ENCODE assay signal across 8 cellular contexts in genomic region chr12:89768586-89769482, GRCh38.
DNase-seq lines count a peak whose midpoint lies in the region; ATAC-seq and TF ChIP-seq lines count a peak whose summit lies in the region.

No MANE protein-coding gene starts in this region.

- no peaks in the 10 kb centered on the region for H3K36me3 ChIP-seq in mesendoderm (ENCODE audit: control insufficient read depth, insufficient read depth, low read length)

- no peaks in the 10 kb centered on the region for H3K27me3 ChIP-seq in mesendoderm (ENCODE audit: insufficient read depth, low read length, poor library complexity)

- H3K4me3 Mint-ChIP-seq in activated CD8-positive, alpha-beta T cell treated with anti-CD3 and anti-CD28 coated beads for 36 hours: no peak overlapping the region
- H3K4me3 Mint-ChIP-seq in activated CD8-positive, alpha-beta T cell treated with anti-CD3 and anti-CD28 coated beads, Interleukin-2, amount 10 ng/mL, durations not matched to agents 7 days and 5 days: no peak overlapping the region
- H3K4me3 Mint-ChIP-seq in stimulated activated naive B cell treated with anti-CD40 and anti-IgM and Interleukin-4, amounts not matched to agents 10 μg/mL and 1 μg/mL and 100 μg/mL, for 72 hours: no peak overlapping the region

- DNase-seq in activated CD8-positive, alpha-beta T cell treated with anti-CD3 and anti-CD28 coated beads for 36 hours: peak; percentile 65
- DNase-seq in activated CD8-positive, alpha-beta T cell treated with anti-CD3 and anti-CD28 coated beads, Interleukin-2, amount 10 ng/mL, durations not matched to agents 7 days and 5 days: no peak
- DNase-seq in OCI-M1 (lab: John Stamatoyannopoulos, UW) (peak; percentile 86), epithelial cell of prostate (ENCODE audit: low read depth, low spot score) (peak; percentile 98), NCI-H1092 treated with DMSO at 0.1 percent for 48 hours (lab: John Stamatoyannopoulos, UW) (no peak), NCI-H524 (lab: John Stamatoyannopoulos, UW) (no peak), mesendoderm (no peak)
- no peak for DNase-seq in stimulated activated naive B cell treated with anti-CD40 and anti-IgM and Interleukin-4, amounts not matched to agents 10 μg/mL and 1 μg/mL and 100 μg/mL, for 72 hours

- H3K4me1 ChIP-seq in mesendoderm (ENCODE audit: control insufficient read depth, low read depth, low read length): no peaks in the 10 kb centered on the region

- no peak overlapping the region for H3K4me3 ChIP-seq in mesendoderm (ENCODE audit: low read length)

- peak overlapping the region; percentile 71 for H3K27ac ChIP-seq in epithelial cell of prostate
- no peak overlapping the region for H3K27ac ChIP-seq in mesendoderm (ENCODE audit: low read depth, low read length)

- no peak overlapping the region for H3K56ac ChIP-seq in mesendoderm (ENCODE audit: low read length)

- no peak overlapping the region for H2BK15ac ChIP-seq in mesendoderm (replicated peaks; ENCODE audit: low read depth)

- H3K18ac ChIP-seq in mesendoderm (ENCODE audit: low read length): no peak overlapping the region

- no peak overlapping the region for H3K23ac ChIP-seq in mesendoderm (ENCODE audit: low read length)

- H4K8ac ChIP-seq in mesendoderm (ENCODE audit: low read depth, low read length): no peak overlapping the region

- H3K4ac ChIP-seq in mesendoderm (ENCODE audit: low read depth, low read length): no peak overlapping the region

- H3K79me1 ChIP-seq in mesendoderm (ENCODE audit: low read length): no peaks in the 10 kb centered on the region

- H2AK5ac ChIP-seq in mesendoderm (ENCODE audit: low read length): no peak overlapping the region

- H3K36me3 Mint-ChIP-seq in activated CD8-positive, alpha-beta T cell treated with anti-CD3 and anti-CD28 coated beads for 36 hours (ENCODE audit: low read depth): no peaks in the 10 kb centered on the region
- peaks cover 1% of the 10 kb centered on the region for H3K36me3 Mint-ChIP-seq in activated CD8-positive, alpha-beta T cell treated with anti-CD3 and anti-CD28 coated beads, Interleukin-2, amount 10 ng/mL, durations not matched to agents 7 days and 5 days (ENCODE audit: low read depth)
- H3K36me3 Mint-ChIP-seq in stimulated activated naive B cell treated with anti-CD40 and anti-IgM and Interleukin-4, amounts not matched to agents 10 μg/mL and 1 μg/mL and 100 μg/mL, for 72 hours: peaks cover 0 to 9% of the 10 kb centered on the region in 2 donors

- no peaks in the 10 kb centered on the region for H3K27me3 Mint-ChIP-seq in activated CD8-positive, alpha-beta T cell treated with anti-CD3 and anti-CD28 coated beads for 36 hours
- no peaks in the 10 kb centered on the region for H3K27me3 Mint-ChIP-seq in activated CD8-positive, alpha-beta T cell treated with anti-CD3 and anti-CD28 coated beads, Interleukin-2, amount 10 ng/mL, durations not matched to agents 7 days and 5 days (ENCODE audit: low read depth)
- H3K27me3 Mint-ChIP-seq in stimulated activated naive B cell treated with anti-CD40 and anti-IgM and Interleukin-4, amounts not matched to agents 10 μg/mL and 1 μg/mL and 100 μg/mL, for 72 hours: no peaks in the 10 kb centered on the region

- no peak overlapping the region for H3K9ac ChIP-seq in mesendoderm (ENCODE audit: low read length)

- H3K79me2 ChIP-seq in mesendoderm (ENCODE audit: control insufficient read depth, insufficient read depth, low read length): no peaks in the 10 kb centered on the region

- ATAC-seq in activated CD8-positive, alpha-beta T cell treated with anti-CD3 and anti-CD28 coated beads for 36 hours: peak; percentile 87
- no peak for ATAC-seq in activated CD8-positive, alpha-beta T cell treated with anti-CD3 and anti-CD28 coated beads, Interleukin-2, amount 10 ng/mL, durations not matched to agents 7 days and 5 days
- peak; percentile 57 to 68 for ATAC-seq in stimulated activated naive B cell treated with anti-CD40 and anti-IgM and Interleukin-4, amounts not matched to agents 10 μg/mL and 1 μg/mL and 100 μg/mL, for 72 hours (replicated peaks)

- CTCF ChIA-PET in activated CD8-positive, alpha-beta T cell treated with anti-CD3 and anti-CD28 coated beads for 36 hours (lab: Charles Lee): no interaction called here
- CTCF ChIA-PET in activated CD8-positive, alpha-beta T cell treated with anti-CD3 and anti-CD28 coated beads, Interleukin-2, amount 10 ng/mL, durations not matched to agents 7 days and 5 days (lab: Charles Lee): no interaction called here

- WGBS in mesendoderm (ENCODE audit: extremely low coverage, insufficient coverage, low lambda C conversion rate): no CpG with 5 or more reads among the region's 3 CpGs

- no peak overlapping the region for H4K5ac ChIP-seq in mesendoderm (ENCODE audit: low read length)

- H2BK120ac ChIP-seq in mesendoderm (ENCODE audit: low read depth, low read length): no peak overlapping the region

- H3K9me3 Mint-ChIP-seq in activated CD8-positive, alpha-beta T cell treated with anti-CD3 and anti-CD28 coated beads for 36 hours: peaks cover 5% of the 10 kb centered on the region
- peaks cover 4% of the 10 kb centered on the region for H3K9me3 Mint-ChIP-seq in activated CD8-positive, alpha-beta T cell treated with anti-CD3 and anti-CD28 coated beads, Interleukin-2, amount 10 ng/mL, durations not matched to agents 7 days and 5 days (ENCODE audit: insufficient read depth)
- H3K9me3 Mint-ChIP-seq in stimulated activated naive B cell treated with anti-CD40 and anti-IgM and Interleukin-4, amounts not matched to agents 10 μg/mL and 1 μg/mL and 100 μg/mL, for 72 hours: peaks cover 2 to 4% of the 10 kb centered on the region in 2 donors

- intact Hi-C loops in activated CD8-positive, alpha-beta T cell treated with anti-CD3 and anti-CD28 coated beads for 36 hours (cut with micrococcal nuclease): loop anchor here (10.0 kb wide), 2 partner anchors 86 to 316 kb away; no protein-coding TSS in a partner anchor

- H3K27ac Mint-ChIP-seq in activated CD8-positive, alpha-beta T cell treated with anti-CD3 and anti-CD28 coated beads for 36 hours: peak overlapping the region; percentile 66
- H3K27ac Mint-ChIP-seq in activated CD8-positive, alpha-beta T cell treated with anti-CD3 and anti-CD28 coated beads, Interleukin-2, amount 10 ng/mL, durations not matched to agents 7 days and 5 days: no peak overlapping the region
- no peak overlapping the region for H3K27ac Mint-ChIP-seq in stimulated activated naive B cell treated with anti-CD40 and anti-IgM and Interleukin-4, amounts not matched to agents 10 μg/mL and 1 μg/mL and 100 μg/mL, for 72 hours

- POLR2A ChIA-PET in activated CD8-positive, alpha-beta T cell treated with anti-CD3 and anti-CD28 coated beads for 36 hours (lab: Charles Lee): interaction anchor here (0.6 to 1.0 kb wide), 4 partner anchors 20 to 1587 kb away, joined by 3 read pairs; no protein-coding TSS in a partner anchor
- POLR2A ChIA-PET in activated CD8-positive, alpha-beta T cell treated with anti-CD3 and anti-CD28 coated beads, Interleukin-2, amount 10 ng/mL, durations not matched to agents 7 days and 5 days (lab: Charles Lee): no interaction called here

- H2BK5ac ChIP-seq in mesendoderm (ENCODE audit: low read length): no peak overlapping the region

- TF ChIP-seq CTCF in activated CD8-positive, alpha-beta T cell treated with anti-CD3 and anti-CD28 coated beads for 36 hours (IDR thresholded peaks at IDR 0.05): no peak

- peaks cover 45% of the 10 kb centered on the region for H3K4me1 Mint-ChIP-seq in activated CD8-positive, alpha-beta T cell treated with anti-CD3 and anti-CD28 coated beads for 36 hours (ENCODE audit: low read depth)
- peaks cover 17% of the 10 kb centered on the region for H3K4me1 Mint-ChIP-seq in activated CD8-positive, alpha-beta T cell treated with anti-CD3 and anti-CD28 coated beads, Interleukin-2, amount 10 ng/mL, durations not matched to agents 7 days and 5 days (ENCODE audit: low read depth)
- peaks cover 13 to 18% of the 10 kb centered on the region in 2 donors for H3K4me1 Mint-ChIP-seq in stimulated activated naive B cell treated with anti-CD40 and anti-IgM and Interleukin-4, amounts not matched to agents 10 μg/mL and 1 μg/mL and 100 μg/mL, for 72 hours

- no peak overlapping the region for H3K4me2 ChIP-seq in mesendoderm (ENCODE audit: low read length)

Comparison
In these comparisons a context has a peak if more than half of its experiments do, and no peak if none do; other contexts are left out.
1. DNase-seq: peak in activated CD8-positive, alpha-beta T cell treated with anti-CD3 and anti-CD28 coated beads for 36 hours (single experiment), OCI-M1 (single experiment) and epithelial cell of prostate (single experiment); none in activated CD8-positive, alpha-beta T cell treated with anti-CD3 and anti-CD28 coated beads, Interleukin-2, amount 10 ng/mL, durations not matched to agents 7 days and 5 days (single experiment), stimulated activated naive B cell treated with anti-CD40 and anti-IgM and Interleukin-4, amounts not matched to agents 10 μg/mL and 1 μg/mL and 100 μg/mL, for 72 hours (single experiment), NCI-H1092 treated with DMSO at 0.1 percent for 48 hours (single experiment), NCI-H524 (0 of 2) and mesendoderm (single experiment).